In the genomic region with DNA sequence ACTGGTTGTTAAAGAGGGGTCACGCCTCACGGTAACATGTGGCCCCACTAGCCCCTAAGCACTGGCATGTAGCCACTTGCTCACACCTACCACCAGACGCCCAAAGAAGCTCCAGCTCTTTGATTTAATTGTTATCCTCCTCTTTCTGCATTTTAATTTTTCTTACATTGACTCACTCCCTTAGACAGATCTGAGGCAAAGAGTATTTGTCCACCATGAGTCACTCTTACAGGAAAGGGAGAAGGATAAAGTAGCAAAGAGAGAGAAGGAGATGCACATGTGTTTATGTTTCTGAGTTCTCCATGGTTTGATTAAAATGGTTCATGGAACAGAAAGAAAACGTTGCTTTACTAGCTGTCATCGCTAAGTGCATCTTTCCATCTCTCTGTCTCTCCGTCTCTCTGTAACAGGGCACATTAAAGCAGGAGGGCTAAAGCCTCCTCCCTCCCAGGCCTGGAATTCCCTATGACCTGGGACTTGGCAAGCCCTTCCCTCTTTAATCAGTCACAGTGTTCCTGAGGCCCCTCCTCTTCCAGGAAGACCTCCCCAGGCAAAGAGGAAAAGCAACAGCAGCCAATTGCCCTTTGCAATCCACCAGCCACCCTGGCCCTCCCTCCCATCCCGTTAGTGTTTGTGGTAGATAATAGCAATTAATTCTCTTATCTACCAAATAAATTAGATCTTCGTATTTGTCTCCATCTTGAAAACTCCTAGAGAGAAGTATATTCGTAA, we compare ENCODE assay signal across 1 cellular context.
TF ChIP-seq lines count a peak whose summit lies in the region.

No MANE protein-coding gene starts in this region.

TF ChIP-seq in WTC11, 78 proteins besides CTCF, POLR2A, EP300 and RAD21 (continued from another document):
- TF ChIP-seq, protein P1, sequence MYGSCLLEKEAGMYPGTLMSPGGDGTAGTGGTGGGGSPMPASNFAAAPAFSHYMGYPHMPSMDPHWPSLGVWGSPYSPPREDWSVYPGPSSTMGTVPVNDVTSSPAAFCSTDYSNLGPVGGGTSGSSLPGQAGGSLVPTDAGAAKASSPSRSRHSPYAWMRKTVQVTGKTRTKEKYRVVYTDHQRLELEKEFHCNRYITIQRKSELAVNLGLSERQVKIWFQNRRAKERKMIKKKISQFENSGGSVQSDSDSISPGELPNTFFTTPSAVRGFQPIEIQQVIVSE (CRISPR knock-in tag; IDR thresholded peaks at IDR 0.05; ENCODE audit: borderline replicate concordance), result no peak
- TF ChIP-seq, protein P2, sequence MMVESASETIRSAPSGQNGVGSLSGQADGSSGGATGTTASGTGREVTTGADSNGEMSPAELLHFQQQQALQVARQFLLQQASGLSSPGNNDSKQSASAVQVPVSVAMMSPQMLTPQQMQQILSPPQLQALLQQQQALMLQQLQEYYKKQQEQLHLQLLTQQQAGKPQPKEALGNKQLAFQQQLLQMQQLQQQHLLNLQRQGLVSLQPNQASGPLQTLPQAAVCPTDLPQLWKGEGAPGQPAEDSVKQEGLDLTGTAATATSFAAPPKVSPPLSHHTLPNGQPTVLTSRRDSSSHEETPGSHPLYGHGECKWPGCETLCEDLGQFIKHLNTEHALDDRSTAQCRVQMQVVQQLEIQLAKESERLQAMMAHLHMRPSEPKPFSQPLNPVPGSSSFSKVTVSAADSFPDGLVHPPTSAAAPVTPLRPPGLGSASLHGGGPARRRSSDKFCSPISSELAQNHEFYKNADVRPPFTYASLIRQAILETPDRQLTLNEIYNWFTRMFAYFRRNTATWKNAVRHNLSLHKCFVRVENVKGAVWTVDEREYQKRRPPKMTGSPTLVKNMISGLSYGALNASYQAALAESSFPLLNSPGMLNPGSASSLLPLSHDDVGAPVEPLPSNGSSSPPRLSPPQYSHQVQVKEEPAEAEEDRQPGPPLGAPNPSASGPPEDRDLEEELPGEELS (CRISPR knock-in tag; IDR thresholded peaks at IDR 0.05), result no peak
- TF ChIP-seq RORB (CRISPR knock-in tag; IDR thresholded peaks at IDR 0.05) (no peak), NR3C1 (CRISPR knock-in tag; conservative IDR thresholded peaks at IDR 0.05; ENCODE audit: low read depth) (no peak), ZNF416 (CRISPR knock-in tag; IDR thresholded peaks at IDR 0.05) (no peak), TP53 (CRISPR knock-in tag; IDR thresholded peaks at IDR 0.05) (no peak), SMAD4 (CRISPR knock-in tag; IDR thresholded peaks at IDR 0.05) (no peak), CREB1 (CRISPR knock-in tag; IDR thresholded peaks at IDR 0.05) (no peak), SP1 (CRISPR knock-in tag; conservative IDR thresholded peaks at IDR 0.05) (no peak)
- TF ChIP-seq, protein P3, sequence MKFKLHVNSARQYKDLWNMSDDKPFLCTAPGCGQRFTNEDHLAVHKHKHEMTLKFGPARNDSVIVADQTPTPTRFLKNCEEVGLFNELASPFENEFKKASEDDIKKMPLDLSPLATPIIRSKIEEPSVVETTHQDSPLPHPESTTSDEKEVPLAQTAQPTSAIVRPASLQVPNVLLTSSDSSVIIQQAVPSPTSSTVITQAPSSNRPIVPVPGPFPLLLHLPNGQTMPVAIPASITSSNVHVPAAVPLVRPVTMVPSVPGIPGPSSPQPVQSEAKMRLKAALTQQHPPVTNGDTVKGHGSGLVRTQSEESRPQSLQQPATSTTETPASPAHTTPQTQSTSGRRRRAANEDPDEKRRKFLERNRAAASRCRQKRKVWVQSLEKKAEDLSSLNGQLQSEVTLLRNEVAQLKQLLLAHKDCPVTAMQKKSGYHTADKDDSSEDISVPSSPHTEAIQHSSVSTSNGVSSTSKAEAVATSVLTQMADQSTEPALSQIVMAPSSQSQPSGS (CRISPR knock-in tag; IDR thresholded peaks at IDR 0.05; ENCODE audit: borderline replicate concordance, low read depth), result no peak
- TF ChIP-seq, protein P4, sequence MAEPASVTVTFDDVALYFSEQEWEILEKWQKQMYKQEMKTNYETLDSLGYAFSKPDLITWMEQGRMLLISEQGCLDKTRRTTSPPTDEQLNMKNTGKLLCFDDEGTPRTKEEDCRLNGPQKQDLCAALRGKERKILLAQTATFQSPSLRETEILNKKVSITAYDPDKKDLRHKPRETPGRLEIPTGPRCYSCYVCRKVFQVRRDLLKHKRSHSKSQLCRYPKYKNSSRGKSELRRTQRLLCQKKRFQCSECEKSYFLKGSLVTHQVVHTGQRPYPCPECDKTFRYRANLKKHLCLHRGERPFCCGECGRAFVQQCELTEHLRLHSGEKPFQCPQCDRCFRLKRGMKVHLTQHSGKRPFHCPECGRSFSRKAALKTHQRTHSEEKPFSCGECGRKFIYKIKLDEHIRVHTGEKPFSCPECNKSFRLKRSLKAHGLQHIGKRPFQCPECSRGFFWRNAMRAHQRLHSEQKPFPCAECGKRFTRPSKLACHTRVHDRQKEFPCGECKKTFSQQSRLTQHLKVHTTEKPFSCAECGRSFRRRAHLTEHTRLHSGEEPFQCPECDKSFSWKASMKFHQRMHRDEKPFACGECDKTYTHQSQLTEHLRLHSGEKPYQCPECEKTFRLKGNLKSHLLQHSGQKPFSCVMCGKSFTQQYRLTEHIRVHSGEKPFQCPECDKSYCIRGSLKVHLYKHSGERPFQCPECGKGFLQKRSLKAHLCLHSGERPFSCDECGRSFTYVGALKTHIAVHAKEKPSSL (CRISPR knock-in tag; conservative IDR thresholded peaks at IDR 0.05), result no peak
- TF ChIP-seq, protein P5, sequence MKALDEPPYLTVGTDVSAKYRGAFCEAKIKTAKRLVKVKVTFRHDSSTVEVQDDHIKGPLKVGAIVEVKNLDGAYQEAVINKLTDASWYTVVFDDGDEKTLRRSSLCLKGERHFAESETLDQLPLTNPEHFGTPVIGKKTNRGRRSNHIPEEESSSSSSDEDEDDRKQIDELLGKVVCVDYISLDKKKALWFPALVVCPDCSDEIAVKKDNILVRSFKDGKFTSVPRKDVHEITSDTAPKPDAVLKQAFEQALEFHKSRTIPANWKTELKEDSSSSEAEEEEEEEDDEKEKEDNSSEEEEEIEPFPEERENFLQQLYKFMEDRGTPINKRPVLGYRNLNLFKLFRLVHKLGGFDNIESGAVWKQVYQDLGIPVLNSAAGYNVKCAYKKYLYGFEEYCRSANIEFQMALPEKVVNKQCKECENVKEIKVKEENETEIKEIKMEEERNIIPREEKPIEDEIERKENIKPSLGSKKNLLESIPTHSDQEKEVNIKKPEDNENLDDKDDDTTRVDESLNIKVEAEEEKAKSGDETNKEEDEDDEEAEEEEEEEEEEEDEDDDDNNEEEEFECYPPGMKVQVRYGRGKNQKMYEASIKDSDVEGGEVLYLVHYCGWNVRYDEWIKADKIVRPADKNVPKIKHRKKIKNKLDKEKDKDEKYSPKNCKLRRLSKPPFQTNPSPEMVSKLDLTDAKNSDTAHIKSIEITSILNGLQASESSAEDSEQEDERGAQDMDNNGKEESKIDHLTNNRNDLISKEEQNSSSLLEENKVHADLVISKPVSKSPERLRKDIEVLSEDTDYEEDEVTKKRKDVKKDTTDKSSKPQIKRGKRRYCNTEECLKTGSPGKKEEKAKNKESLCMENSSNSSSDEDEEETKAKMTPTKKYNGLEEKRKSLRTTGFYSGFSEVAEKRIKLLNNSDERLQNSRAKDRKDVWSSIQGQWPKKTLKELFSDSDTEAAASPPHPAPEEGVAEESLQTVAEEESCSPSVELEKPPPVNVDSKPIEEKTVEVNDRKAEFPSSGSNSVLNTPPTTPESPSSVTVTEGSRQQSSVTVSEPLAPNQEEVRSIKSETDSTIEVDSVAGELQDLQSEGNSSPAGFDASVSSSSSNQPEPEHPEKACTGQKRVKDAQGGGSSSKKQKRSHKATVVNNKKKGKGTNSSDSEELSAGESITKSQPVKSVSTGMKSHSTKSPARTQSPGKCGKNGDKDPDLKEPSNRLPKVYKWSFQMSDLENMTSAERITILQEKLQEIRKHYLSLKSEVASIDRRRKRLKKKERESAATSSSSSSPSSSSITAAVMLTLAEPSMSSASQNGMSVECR (CRISPR knock-in tag; IDR thresholded peaks at IDR 0.05; ENCODE audit: borderline replicate concordance), result no peak
- TF ChIP-seq, protein P6, sequence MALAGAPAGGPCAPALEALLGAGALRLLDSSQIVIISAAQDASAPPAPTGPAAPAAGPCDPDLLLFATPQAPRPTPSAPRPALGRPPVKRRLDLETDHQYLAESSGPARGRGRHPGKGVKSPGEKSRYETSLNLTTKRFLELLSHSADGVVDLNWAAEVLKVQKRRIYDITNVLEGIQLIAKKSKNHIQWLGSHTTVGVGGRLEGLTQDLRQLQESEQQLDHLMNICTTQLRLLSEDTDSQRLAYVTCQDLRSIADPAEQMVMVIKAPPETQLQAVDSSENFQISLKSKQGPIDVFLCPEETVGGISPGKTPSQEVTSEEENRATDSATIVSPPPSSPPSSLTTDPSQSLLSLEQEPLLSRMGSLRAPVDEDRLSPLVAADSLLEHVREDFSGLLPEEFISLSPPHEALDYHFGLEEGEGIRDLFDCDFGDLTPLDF (CRISPR knock-in tag; IDR thresholded peaks at IDR 0.05), result no peak
